27 cellular contexts compared by ENCODE assay signal in the genomic region with DNA sequence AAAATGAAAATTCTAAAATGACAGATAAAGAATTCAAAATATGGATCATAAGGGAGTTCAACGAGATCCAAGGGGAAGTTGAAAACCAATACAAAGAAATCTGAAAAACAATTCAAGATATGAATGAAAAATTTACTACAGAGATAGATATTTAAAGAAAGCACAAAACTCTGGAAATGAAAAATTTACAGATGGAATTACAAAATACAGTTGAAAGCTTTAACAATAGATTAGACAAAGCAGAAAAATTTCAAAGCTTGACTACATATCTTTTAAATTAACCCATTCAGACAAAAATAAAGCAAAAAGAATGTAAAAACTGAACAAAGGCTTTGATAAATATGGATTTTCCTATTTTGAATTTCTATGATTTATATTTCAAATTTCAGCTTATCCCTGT.
"Had no signal": no experiment of that assay in that cellular context is flagged by ENCODE, and none has a peak within 500 bp of the region (broad histone marks: within the 10 kb centered on the region; RNA-seq: fewer than 3 reads in every experiment).

No MANE protein-coding gene starts in this region.

- H3K4me2 ChIP-seq: hepatocyte, neural progenitor cell had no signal

- H3K9ac ChIP-seq: neural progenitor cell, parathyroid adenoma had no signal

- H2AFZ ChIP-seq: hepatocyte, neural progenitor cell, parathyroid adenoma had no signal

- H3K4me3 ChIP-seq: esophagus muscularis mucosa, gastroesophageal sphincter, heart left ventricle, hepatocyte, left lung, mucosa of descending colon, neural progenitor cell, stomach, thyroid gland, vagina had no signal

- H3K27me3 ChIP-seq: esophagus muscularis mucosa, foreskin keratinocyte, gastroesophageal sphincter, heart left ventricle, hepatocyte, left lung, neural progenitor cell, stomach, thyroid gland, vagina had no signal

- DNase-seq: effector CD8-positive, alpha-beta T cell; foreskin keratinocyte; heart left ventricle; left cardiac atrium; left lung; mesenchymal stem cell; mucosa of descending colon; naive B cell; stimulated activated CD4-positive, alpha-beta T cell treated with anti-CD3 and anti-CD28 coated beads, Interleukin-2, amount 100 ng/mL, for 24 hours; stimulated activated CD4-positive, alpha-beta T cell treated with anti-CD3 and anti-CD28 coated beads, Interleukin-4, amount 100 ng/mL, for 24 hours; stimulated activated naive CD4-positive, alpha-beta T cell treated with Interleukin-2 at 50 U/mL for 16 hours; stomach; thyroid gland; trophoblast cell had no signal

- H3K27me3 Mint-ChIP-seq: dendritic cell treated with granulocyte-macrophage colony-stimulating factor and Interleukin-4, amounts not matched to agents 40 ng/mL and 50 ng/mL, for 4 days; naive B cell; progenitor cell of endocrine pancreas had no signal

- H3K4me1 Mint-ChIP-seq: neural progenitor cell; stimulated activated effector memory CD8-positive, alpha-beta T cell treated with anti-CD3 and anti-CD28 coated beads, Interleukin-12 subunit alpha, Interleukin-12 subunit beta, amount 100 ng/mL, for 72 hours had no signal

- H3K27ac ChIP-seq: esophagus muscularis mucosa, foreskin keratinocyte, gastroesophageal sphincter, heart left ventricle, hepatocyte, left lung, neural progenitor cell, parathyroid adenoma, stomach, thyroid gland, vagina had no signal

- H3K4me3 Mint-ChIP-seq: dendritic cell treated with granulocyte-macrophage colony-stimulating factor and Interleukin-4, amounts not matched to agents 40 ng/mL and 50 ng/mL, for 4 days; mesothelial cell of epicardium; naive B cell; nephron; neural progenitor cell; stimulated activated effector memory CD8-positive, alpha-beta T cell treated with anti-CD3 and anti-CD28 coated beads, Interleukin-12 subunit alpha, Interleukin-12 subunit beta, amount 100 ng/mL, for 72 hours had no signal

- H3K36me3 ChIP-seq: esophagus muscularis mucosa, gastroesophageal sphincter, heart left ventricle, left lung, stomach, thyroid gland had no signal

- FAIRE-seq: endothelial cell of umbilical vein had no signal

- H3K4me1 ChIP-seq: esophagus muscularis mucosa, foreskin keratinocyte, gastroesophageal sphincter, heart left ventricle, left lung, neural progenitor cell, parathyroid adenoma, stomach, thyroid gland, vagina had no signal

- ATAC-seq: foreskin keratinocyte; gastroesophageal sphincter; heart left ventricle; left cardiac atrium; left lung; mucosa of descending colon; sciatic nerve; stimulated activated effector memory CD8-positive, alpha-beta T cell treated with anti-CD3 and anti-CD28 coated beads, Interleukin-12 subunit alpha, Interleukin-12 subunit beta, amount 100 ng/mL, for 72 hours had no signal

- H3K36me3 Mint-ChIP-seq: neural progenitor cell; stimulated activated effector memory CD8-positive, alpha-beta T cell treated with anti-CD3 and anti-CD28 coated beads, Interleukin-12 subunit alpha, Interleukin-12 subunit beta, amount 100 ng/mL, for 72 hours had no signal

- H3K9me3 ChIP-seq: thyroid gland, vagina had no signal

- H3K27ac Mint-ChIP-seq: dendritic cell treated with granulocyte-macrophage colony-stimulating factor and Interleukin-4, amounts not matched to agents 40 ng/mL and 50 ng/mL, for 4 days; mesothelial cell of epicardium; nephron; neural progenitor cell; progenitor cell of endocrine pancreas; stimulated activated effector memory CD8-positive, alpha-beta T cell treated with anti-CD3 and anti-CD28 coated beads, Interleukin-12 subunit alpha, Interleukin-12 subunit beta, amount 100 ng/mL, for 72 hours had no signal

- H3K79me2 ChIP-seq: hepatocyte, parathyroid adenoma had no signal
